1 cellular context compared by ENCODE assay signal in the genomic region with DNA sequence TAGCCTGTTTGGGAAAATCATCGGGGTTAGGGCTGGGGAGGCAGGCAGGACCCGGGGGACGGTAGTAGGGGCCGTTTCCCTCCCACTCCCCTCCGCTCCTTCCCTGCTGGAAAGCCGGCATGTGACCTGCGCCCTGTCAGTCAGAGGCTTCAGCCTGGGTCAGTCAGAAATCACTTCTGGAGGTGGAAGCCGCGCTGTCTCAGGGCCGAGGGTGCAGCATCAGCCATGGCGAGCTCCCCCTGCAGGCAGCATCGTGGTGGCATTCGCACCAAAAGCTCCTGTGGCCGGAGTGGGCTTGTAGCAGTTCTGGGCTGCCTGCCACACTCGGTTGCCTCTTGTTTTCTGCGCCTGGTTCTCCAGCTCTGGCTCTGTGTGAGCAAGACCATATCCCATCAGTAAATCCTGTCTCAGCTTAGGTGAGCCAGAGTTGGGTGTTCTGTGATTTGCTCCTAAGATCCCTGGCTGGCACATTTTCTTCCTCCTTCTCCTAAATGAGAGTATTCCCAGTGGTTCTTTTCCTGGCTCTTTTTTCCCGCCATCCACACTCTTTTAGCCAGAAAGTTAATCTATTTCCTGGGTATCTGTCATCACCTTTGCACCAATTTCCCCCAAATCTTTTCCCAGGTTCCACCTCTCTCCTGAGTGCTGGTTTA.
A peak's percentile ranks its signal among the peaks of the same experiment; 100 is the strongest.
TF ChIP-seq lines count a peak whose summit lies in the region.

No MANE protein-coding gene starts in this region.

TF ChIP-seq in HepG2, 621 proteins besides CTCF, POLR2A, EP300 and RAD21 (continued from another document and continues in another):
- TF ChIP-seq, protein P1, sequence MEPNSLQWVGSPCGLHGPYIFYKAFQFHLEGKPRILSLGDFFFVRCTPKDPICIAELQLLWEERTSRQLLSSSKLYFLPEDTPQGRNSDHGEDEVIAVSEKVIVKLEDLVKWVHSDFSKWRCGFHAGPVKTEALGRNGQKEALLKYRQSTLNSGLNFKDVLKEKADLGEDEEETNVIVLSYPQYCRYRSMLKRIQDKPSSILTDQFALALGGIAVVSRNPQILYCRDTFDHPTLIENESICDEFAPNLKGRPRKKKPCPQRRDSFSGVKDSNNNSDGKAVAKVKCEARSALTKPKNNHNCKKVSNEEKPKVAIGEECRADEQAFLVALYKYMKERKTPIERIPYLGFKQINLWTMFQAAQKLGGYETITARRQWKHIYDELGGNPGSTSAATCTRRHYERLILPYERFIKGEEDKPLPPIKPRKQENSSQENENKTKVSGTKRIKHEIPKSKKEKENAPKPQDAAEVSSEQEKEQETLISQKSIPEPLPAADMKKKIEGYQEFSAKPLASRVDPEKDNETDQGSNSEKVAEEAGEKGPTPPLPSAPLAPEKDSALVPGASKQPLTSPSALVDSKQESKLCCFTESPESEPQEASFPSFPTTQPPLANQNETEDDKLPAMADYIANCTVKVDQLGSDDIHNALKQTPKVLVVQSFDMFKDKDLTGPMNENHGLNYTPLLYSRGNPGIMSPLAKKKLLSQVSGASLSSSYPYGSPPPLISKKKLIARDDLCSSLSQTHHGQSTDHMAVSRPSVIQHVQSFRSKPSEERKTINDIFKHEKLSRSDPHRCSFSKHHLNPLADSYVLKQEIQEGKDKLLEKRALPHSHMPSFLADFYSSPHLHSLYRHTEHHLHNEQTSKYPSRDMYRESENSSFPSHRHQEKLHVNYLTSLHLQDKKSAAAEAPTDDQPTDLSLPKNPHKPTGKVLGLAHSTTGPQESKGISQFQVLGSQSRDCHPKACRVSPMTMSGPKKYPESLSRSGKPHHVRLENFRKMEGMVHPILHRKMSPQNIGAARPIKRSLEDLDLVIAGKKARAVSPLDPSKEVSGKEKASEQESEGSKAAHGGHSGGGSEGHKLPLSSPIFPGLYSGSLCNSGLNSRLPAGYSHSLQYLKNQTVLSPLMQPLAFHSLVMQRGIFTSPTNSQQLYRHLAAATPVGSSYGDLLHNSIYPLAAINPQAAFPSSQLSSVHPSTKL (CRISPR knock-in tag; IDR thresholded peaks at IDR 0.05) = peak; percentile 64
- TF ChIP-seq LCORL (IDR thresholded peaks at IDR 0.05) = no peak
- peak; percentile 64; the same call in 1 of the 2 replicates for TF ChIP-seq LCORL (CRISPR knock-in tag; IDR thresholded peaks at IDR 0.05)
- TF ChIP-seq, protein P2, sequence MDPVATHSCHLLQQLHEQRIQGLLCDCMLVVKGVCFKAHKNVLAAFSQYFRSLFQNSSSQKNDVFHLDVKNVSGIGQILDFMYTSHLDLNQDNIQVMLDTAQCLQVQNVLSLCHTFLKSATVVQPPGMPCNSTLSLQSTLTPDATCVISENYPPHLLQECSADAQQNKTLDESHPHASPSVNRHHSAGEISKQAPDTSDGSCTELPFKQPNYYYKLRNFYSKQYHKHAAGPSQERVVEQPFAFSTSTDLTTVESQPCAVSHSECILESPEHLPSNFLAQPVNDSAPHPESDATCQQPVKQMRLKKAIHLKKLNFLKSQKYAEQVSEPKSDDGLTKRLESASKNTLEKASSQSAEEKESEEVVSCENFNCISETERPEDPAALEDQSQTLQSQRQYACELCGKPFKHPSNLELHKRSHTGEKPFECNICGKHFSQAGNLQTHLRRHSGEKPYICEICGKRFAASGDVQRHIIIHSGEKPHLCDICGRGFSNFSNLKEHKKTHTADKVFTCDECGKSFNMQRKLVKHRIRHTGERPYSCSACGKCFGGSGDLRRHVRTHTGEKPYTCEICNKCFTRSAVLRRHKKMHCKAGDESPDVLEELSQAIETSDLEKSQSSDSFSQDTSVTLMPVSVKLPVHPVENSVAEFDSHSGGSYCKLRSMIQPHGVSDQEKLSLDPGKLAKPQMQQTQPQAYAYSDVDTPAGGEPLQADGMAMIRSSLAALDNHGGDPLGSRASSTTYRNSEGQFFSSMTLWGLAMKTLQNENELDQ (CRISPR knock-in tag; IDR thresholded peaks at IDR 0.05; ENCODE audit: borderline replicate concordance) = peak; percentile 85; the same call in 1 of the 2 replicates
- TF ChIP-seq, protein P3, sequence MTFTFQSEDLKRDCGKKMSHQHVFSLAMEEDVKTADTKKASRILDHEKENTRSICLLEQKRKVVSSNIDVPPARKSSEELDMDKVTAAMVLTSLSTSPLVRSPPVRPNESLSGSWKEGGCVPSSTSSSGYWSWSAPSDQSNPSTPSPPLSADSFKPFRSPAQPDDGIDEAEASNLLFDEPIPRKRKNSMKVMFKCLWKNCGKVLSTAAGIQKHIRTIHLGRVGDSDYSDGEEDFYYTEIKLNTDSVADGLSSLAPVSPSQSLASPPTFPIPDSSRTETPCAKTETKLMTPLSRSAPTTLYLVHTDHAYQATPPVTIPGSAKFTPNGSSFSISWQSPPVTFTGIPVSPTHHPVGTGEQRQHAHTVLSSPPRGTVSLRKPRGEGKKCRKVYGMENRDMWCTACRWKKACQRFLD (CRISPR knock-in tag; IDR thresholded peaks at IDR 0.05; ENCODE audit: borderline replicate concordance) = no peak
- TF ChIP-seq ZNF20 (CRISPR knock-in tag; IDR thresholded peaks at IDR 0.05) = no peak
- no peak for TF ChIP-seq ZNF121 (CRISPR knock-in tag; IDR thresholded peaks at IDR 0.05)
- TF ChIP-seq, protein P4, sequence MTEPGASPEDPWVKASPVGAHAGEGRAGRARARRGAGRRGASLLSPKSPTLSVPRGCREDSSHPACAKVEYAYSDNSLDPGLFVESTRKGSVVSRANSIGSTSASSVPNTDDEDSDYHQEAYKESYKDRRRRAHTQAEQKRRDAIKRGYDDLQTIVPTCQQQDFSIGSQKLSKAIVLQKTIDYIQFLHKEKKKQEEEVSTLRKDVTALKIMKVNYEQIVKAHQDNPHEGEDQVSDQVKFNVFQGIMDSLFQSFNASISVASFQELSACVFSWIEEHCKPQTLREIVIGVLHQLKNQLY (CRISPR knock-in tag; IDR thresholded peaks at IDR 0.05) = no peak
- TF ChIP-seq KLF15 (CRISPR knock-in tag; IDR thresholded peaks at IDR 0.05; ENCODE audit: borderline replicate concordance) = no peak
- no peak for TF ChIP-seq MED8 (CRISPR knock-in tag; IDR thresholded peaks at IDR 0.05; ENCODE audit: insufficient replicate concordance)
- peak; percentile 55; the same call in 1 of the 2 replicates for TF ChIP-seq MTA1 (CRISPR knock-in tag; IDR thresholded peaks at IDR 0.05; ENCODE audit: borderline replicate concordance)
- peak; percentile 58; the same call in 1 of the 2 replicates for TF ChIP-seq GATAD2A (CRISPR knock-in tag; IDR thresholded peaks at IDR 0.05)
- no peak for TF ChIP-seq RBFOX2 (IDR thresholded peaks at IDR 0.05; ENCODE audit: low read depth, low read length)
- peak; percentile 26; the same call in 1 of the 2 replicates for TF ChIP-seq KAT8 (CRISPR knock-in tag; IDR thresholded peaks at IDR 0.05)
- TF ChIP-seq MIER2 (CRISPR knock-in tag; IDR thresholded peaks at IDR 0.05) = peak; percentile 77
- TF ChIP-seq ZNF746 (CRISPR knock-in tag; IDR thresholded peaks at IDR 0.05) = no peak
- TF ChIP-seq, protein P5, sequence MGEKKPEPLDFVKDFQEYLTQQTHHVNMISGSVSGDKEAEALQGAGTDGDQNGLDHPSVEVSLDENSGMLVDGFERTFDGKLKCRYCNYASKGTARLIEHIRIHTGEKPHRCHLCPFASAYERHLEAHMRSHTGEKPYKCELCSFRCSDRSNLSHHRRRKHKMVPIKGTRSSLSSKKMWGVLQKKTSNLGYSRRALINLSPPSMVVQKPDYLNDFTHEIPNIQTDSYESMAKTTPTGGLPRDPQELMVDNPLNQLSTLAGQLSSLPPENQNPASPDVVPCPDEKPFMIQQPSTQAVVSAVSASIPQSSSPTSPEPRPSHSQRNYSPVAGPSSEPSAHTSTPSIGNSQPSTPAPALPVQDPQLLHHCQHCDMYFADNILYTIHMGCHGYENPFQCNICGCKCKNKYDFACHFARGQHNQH (CRISPR knock-in tag; IDR thresholded peaks at IDR 0.05) = peak; percentile 76; the same call in 1 of the 2 replicates
- TF ChIP-seq ETV5 (CRISPR knock-in tag; IDR thresholded peaks at IDR 0.05; ENCODE audit: borderline replicate concordance) = 0 out of 2 replicates have a peak, but pooled peaks have one; percentile 9
- TF ChIP-seq, protein P6, sequence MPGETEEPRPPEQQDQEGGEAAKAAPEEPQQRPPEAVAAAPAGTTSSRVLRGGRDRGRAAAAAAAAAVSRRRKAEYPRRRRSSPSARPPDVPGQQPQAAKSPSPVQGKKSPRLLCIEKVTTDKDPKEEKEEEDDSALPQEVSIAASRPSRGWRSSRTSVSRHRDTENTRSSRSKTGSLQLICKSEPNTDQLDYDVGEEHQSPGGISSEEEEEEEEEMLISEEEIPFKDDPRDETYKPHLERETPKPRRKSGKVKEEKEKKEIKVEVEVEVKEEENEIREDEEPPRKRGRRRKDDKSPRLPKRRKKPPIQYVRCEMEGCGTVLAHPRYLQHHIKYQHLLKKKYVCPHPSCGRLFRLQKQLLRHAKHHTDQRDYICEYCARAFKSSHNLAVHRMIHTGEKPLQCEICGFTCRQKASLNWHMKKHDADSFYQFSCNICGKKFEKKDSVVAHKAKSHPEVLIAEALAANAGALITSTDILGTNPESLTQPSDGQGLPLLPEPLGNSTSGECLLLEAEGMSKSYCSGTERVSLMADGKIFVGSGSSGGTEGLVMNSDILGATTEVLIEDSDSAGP (CRISPR knock-in tag; IDR thresholded peaks at IDR 0.05; ENCODE audit: borderline replicate concordance) = peak; percentile 67; the same call in 1 of the 2 replicates
- TF ChIP-seq TBX2 (CRISPR knock-in tag; IDR thresholded peaks at IDR 0.05; ENCODE audit: borderline replicate concordance) = peak; percentile 22; the same call in 1 of the 2 replicates
- no peak for TF ChIP-seq ZNF629 (CRISPR knock-in tag; conservative IDR thresholded peaks at IDR 0.05)
- TF ChIP-seq, protein P7, sequence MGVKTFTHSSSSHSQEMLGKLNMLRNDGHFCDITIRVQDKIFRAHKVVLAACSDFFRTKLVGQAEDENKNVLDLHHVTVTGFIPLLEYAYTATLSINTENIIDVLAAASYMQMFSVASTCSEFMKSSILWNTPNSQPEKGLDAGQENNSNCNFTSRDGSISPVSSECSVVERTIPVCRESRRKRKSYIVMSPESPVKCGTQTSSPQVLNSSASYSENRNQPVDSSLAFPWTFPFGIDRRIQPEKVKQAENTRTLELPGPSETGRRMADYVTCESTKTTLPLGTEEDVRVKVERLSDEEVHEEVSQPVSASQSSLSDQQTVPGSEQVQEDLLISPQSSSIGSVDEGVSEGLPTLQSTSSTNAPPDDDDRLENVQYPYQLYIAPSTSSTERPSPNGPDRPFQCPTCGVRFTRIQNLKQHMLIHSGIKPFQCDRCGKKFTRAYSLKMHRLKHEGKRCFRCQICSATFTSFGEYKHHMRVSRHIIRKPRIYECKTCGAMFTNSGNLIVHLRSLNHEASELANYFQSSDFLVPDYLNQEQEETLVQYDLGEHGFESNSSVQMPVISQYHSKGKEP (CRISPR knock-in tag; IDR thresholded peaks at IDR 0.05) = no peak
- no peak for TF ChIP-seq U2AF2 (IDR thresholded peaks at IDR 0.05; ENCODE audit: low read depth, low read length)
- TF ChIP-seq ZNF644 (CRISPR knock-in tag; IDR thresholded peaks at IDR 0.05; ENCODE audit: low read depth) = 0 out of 2 replicates have a peak, but pooled peaks have one; percentile 31
- no peak for TF ChIP-seq SATB2 (CRISPR knock-in tag; IDR thresholded peaks at IDR 0.05)
- TF ChIP-seq, protein P8, sequence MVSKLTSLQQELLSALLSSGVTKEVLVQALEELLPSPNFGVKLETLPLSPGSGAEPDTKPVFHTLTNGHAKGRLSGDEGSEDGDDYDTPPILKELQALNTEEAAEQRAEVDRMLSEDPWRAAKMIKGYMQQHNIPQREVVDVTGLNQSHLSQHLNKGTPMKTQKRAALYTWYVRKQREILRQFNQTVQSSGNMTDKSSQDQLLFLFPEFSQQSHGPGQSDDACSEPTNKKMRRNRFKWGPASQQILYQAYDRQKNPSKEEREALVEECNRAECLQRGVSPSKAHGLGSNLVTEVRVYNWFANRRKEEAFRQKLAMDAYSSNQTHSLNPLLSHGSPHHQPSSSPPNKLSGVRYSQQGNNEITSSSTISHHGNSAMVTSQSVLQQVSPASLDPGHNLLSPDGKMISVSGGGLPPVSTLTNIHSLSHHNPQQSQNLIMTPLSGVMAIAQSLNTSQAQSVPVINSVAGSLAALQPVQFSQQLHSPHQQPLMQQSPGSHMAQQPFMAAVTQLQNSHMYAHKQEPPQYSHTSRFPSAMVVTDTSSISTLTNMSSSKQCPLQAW (CRISPR knock-in tag; IDR thresholded peaks at IDR 0.05) = no peak
- 0 out of 2 replicates have a peak, but pooled peaks have one; percentile 9 for TF ChIP-seq BHLHE40 (IDR thresholded peaks at IDR 0.05; ENCODE audit: low read length)
- TF ChIP-seq, protein P9, sequence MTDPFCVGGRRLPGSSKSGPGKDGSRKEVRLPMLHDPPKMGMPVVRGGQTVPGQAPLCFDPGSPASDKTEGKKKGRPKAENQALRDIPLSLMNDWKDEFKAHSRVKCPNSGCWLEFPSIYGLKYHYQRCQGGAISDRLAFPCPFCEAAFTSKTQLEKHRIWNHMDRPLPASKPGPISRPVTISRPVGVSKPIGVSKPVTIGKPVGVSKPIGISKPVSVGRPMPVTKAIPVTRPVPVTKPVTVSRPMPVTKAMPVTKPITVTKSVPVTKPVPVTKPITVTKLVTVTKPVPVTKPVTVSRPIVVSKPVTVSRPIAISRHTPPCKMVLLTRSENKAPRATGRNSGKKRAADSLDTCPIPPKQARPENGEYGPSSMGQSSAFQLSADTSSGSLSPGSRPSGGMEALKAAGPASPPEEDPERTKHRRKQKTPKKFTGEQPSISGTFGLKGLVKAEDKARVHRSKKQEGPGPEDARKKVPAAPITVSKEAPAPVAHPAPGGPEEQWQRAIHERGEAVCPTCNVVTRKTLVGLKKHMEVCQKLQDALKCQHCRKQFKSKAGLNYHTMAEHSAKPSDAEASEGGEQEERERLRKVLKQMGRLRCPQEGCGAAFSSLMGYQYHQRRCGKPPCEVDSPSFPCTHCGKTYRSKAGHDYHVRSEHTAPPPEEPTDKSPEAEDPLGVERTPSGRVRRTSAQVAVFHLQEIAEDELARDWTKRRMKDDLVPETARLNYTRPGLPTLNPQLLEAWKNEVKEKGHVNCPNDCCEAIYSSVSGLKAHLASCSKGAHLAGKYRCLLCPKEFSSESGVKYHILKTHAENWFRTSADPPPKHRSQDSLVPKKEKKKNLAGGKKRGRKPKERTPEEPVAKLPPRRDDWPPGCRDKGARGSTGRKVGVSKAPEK (CRISPR knock-in tag; IDR thresholded peaks at IDR 0.05; ENCODE audit: borderline replicate concordance) = peak; percentile 58; the same call in 1 of the 2 replicates
- no peak for TF ChIP-seq TCF7 (IDR thresholded peaks at IDR 0.05; ENCODE audit: low read depth)
- no peak for TF ChIP-seq ZMYM3 (CRISPR knock-in tag; IDR thresholded peaks at IDR 0.05)
- no peak for TF ChIP-seq PLRG1 (conservative IDR thresholded peaks at IDR 0.05)
- peak; percentile 89; the same call in 1 of the 2 replicates for TF ChIP-seq ZNF782 (CRISPR knock-in tag; IDR thresholded peaks at IDR 0.05; ENCODE audit: borderline replicate concordance)
- TF ChIP-seq, protein P10, sequence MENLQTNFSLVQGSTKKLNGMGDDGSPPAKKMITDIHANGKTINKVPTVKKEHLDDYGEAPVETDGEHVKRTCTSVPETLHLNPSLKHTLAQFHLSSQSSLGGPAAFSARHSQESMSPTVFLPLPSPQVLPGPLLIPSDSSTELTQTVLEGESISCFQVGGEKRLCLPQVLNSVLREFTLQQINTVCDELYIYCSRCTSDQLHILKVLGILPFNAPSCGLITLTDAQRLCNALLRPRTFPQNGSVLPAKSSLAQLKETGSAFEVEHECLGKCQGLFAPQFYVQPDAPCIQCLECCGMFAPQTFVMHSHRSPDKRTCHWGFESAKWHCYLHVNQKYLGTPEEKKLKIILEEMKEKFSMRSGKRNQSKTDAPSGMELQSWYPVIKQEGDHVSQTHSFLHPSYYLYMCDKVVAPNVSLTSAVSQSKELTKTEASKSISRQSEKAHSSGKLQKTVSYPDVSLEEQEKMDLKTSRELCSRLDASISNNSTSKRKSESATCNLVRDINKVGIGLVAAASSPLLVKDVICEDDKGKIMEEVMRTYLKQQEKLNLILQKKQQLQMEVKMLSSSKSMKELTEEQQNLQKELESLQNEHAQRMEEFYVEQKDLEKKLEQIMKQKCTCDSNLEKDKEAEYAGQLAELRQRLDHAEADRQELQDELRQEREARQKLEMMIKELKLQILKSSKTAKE (CRISPR knock-in tag; IDR thresholded peaks at IDR 0.05; ENCODE audit: borderline replicate concordance) = no peak
